In genomic region chr3:52018319-52019000, GRCh38 we compare ENCODE assay signal across 1 cellular context.
A peak's percentile ranks its signal among the peaks of the same experiment; 100 is the strongest.
TF ChIP-seq lines count a peak whose summit lies in the region.

No MANE protein-coding gene starts in this region.

TF ChIP-seq in HepG2, 621 proteins besides CTCF, POLR2A, EP300 and RAD21:
- peak; percentile 29 for TF ChIP-seq NR2F6 (IDR thresholded peaks at IDR 0.05)
- TF ChIP-seq NR2F6 (CRISPR knock-in tag; IDR thresholded peaks at IDR 0.05) = no peak
- peak; percentile 39 for TF ChIP-seq NR2C2 (CRISPR knock-in tag; IDR thresholded peaks at IDR 0.05; ENCODE audit: borderline replicate concordance)
- TF ChIP-seq HNF4G (IDR thresholded peaks at IDR 0.05; ENCODE audit: borderline replicate concordance, low read depth, low read length) = peak; percentile 47; the same call in 1 of the 2 replicates
- no peak for TF ChIP-seq HNF4G (CRISPR knock-in tag; IDR thresholded peaks at IDR 0.05; ENCODE audit: borderline replicate concordance, low read depth)
- no peak for TF ChIP-seq ZNF33B (CRISPR knock-in tag; IDR thresholded peaks at IDR 0.05)
- TF ChIP-seq TFE3 (CRISPR knock-in tag; IDR thresholded peaks at IDR 0.05) = no peak
- peak; percentile 63 for TF ChIP-seq HNF4A (CRISPR knock-in tag; IDR thresholded peaks at IDR 0.05)
- no peak for TF ChIP-seq ZNF564 (CRISPR knock-in tag; IDR thresholded peaks at IDR 0.05)
- TF ChIP-seq ZNF775 (CRISPR knock-in tag; IDR thresholded peaks at IDR 0.05; ENCODE audit: borderline replicate concordance) = no peak
- TF ChIP-seq ZNF776 (CRISPR knock-in tag; IDR thresholded peaks at IDR 0.05) = 0 out of 2 replicates have a peak, but pooled peaks have one; percentile 32
- TF ChIP-seq TRIM22 (IDR thresholded peaks at IDR 0.05) = no peak
- TF ChIP-seq ZNF569 (CRISPR knock-in tag; IDR thresholded peaks at IDR 0.05; ENCODE audit: borderline replicate concordance) = no peak
- no peak for TF ChIP-seq KLF11 (CRISPR knock-in tag; IDR thresholded peaks at IDR 0.05)
- no peak for TF ChIP-seq ZNF121 (CRISPR knock-in tag; IDR thresholded peaks at IDR 0.05)
- TF ChIP-seq ZNF607 (CRISPR knock-in tag; IDR thresholded peaks at IDR 0.05; ENCODE audit: borderline replicate concordance) = no peak
- no peak for TF ChIP-seq ZNF343 (CRISPR knock-in tag; IDR thresholded peaks at IDR 0.05)
- no peak for TF ChIP-seq GTF2F1 (IDR thresholded peaks at IDR 0.05; ENCODE audit: low read length)
- TF ChIP-seq ATF2 (CRISPR knock-in tag; IDR thresholded peaks at IDR 0.05) = no peak
- TF ChIP-seq ZFP36L2 (CRISPR knock-in tag; IDR thresholded peaks at IDR 0.05) = no peak
- no peak for TF ChIP-seq ZNF777 (CRISPR knock-in tag; IDR thresholded peaks at IDR 0.05)
- TF ChIP-seq SOX13 (IDR thresholded peaks at IDR 0.05) = no peak
- no peak for TF ChIP-seq SOX13 (CRISPR knock-in tag; conservative IDR thresholded peaks at IDR 0.05 in 1 of 2, IDR thresholded peaks at IDR 0.05 in 1 of 2)
- TF ChIP-seq ZNF256 (CRISPR knock-in tag; conservative IDR thresholded peaks at IDR 0.05) = no peak
- TF ChIP-seq HNRNPK (IDR thresholded peaks at IDR 0.05; ENCODE audit: low read depth, low read length, poor library complexity, severe bottlenecking) = no peak
- no peak for TF ChIP-seq KDM1A (CRISPR knock-in tag; IDR thresholded peaks at IDR 0.05)
